9 cellular contexts compared by ENCODE assay signal in genomic region chr12:8692573-8692972, GRCh38. TPM values are rescaled to one million over a fixed set of nuclear protein-coding genes. Genes with fewer than 3 reads are reported as not detected.
DNase-seq lines count a peak whose midpoint lies in the region; ATAC-seq and TF ChIP-seq lines count a peak whose summit lies in the region.
"Had no signal": no experiment of that assay in that cellular context is flagged by ENCODE, and none has a peak within 500 bp of the region (broad histone marks: within the 10 kb centered on the region; RNA-seq: fewer than 3 reads in every experiment).

No MANE protein-coding gene starts in this region.

- H3K36me3 Mint-ChIP-seq in activated naive CD4-positive, alpha-beta T cell treated with anti-CD3 and anti-CD28 coated beads for 36 hours (ENCODE audit: low read depth) = no peaks in the 10 kb centered on the region
- H3K36me3 Mint-ChIP-seq in activated B cell treated with CpG ODN at 0.5 μM for 24 hours (ENCODE audit: low read depth) = no peaks in the 10 kb centered on the region
- no peaks in the 10 kb centered on the region for H3K36me3 Mint-ChIP-seq in stimulated activated memory B cell treated with anti-CD40 and anti-IgM and Interleukin-4, amounts not matched to agents 10 μg/mL and 1 μg/mL and 100 μg/mL, for 72 hours

- H3K27me3 Mint-ChIP-seq in activated naive CD4-positive, alpha-beta T cell treated with anti-CD3 and anti-CD28 coated beads for 36 hours (ENCODE audit: low read depth) = no peaks in the 10 kb centered on the region
- peaks cover 2% of the 10 kb centered on the region for H3K27me3 Mint-ChIP-seq in activated B cell treated with CpG ODN at 0.5 μM for 24 hours
- peaks cover 9% of the 10 kb centered on the region for H3K27me3 Mint-ChIP-seq in stimulated activated memory B cell treated with anti-CD40 and anti-IgM and Interleukin-4, amounts not matched to agents 10 μg/mL and 1 μg/mL and 100 μg/mL, for 72 hours

- peaks cover 49% of the 10 kb centered on the region for H3K4me1 ChIP-seq in iPS-18a (ENCODE audit: control insufficient read depth, low read depth, low read length)
- H3K4me1 ChIP-seq: right lobe of liver had no signal

- intact Hi-C loops in activated naive CD4-positive, alpha-beta T cell treated with anti-CD3 and anti-CD28 coated beads for 36 hours (cut with micrococcal nuclease) = no loop called here
- intact Hi-C loops in activated B cell treated with CpG ODN at 0.5 μM for 24 hours (cut with micrococcal nuclease) = loop anchor here (10.0 kb wide), 1 partner anchor 608 kb away; the partner anchor contains the start of gene NECAP1

- peaks cover 12% of the 10 kb centered on the region for H3K4me1 Mint-ChIP-seq in activated naive CD4-positive, alpha-beta T cell treated with anti-CD3 and anti-CD28 coated beads for 36 hours (ENCODE audit: low read depth)
- peaks cover 31% of the 10 kb centered on the region for H3K4me1 Mint-ChIP-seq in activated B cell treated with CpG ODN at 0.5 μM for 24 hours
- H3K4me1 Mint-ChIP-seq in stimulated activated memory B cell treated with anti-CD40 and anti-IgM and Interleukin-4, amounts not matched to agents 10 μg/mL and 1 μg/mL and 100 μg/mL, for 72 hours = peaks cover 24% of the 10 kb centered on the region

- H3K4me3 ChIP-seq in iPS-18a (ENCODE audit: low read length) = peak overlapping the region; percentile 4
- H3K4me3 ChIP-seq: right lobe of liver had no signal

- no peaks in the 10 kb centered on the region for H3K27me3 ChIP-seq in iPS-18a (ENCODE audit: control insufficient read depth, insufficient read depth, low read length)
- H3K27me3 ChIP-seq: right lobe of liver had no signal

- CTCF ChIA-PET in activated naive CD4-positive, alpha-beta T cell treated with anti-CD3 and anti-CD28 coated beads for 36 hours (lab: Charles Lee) = interaction anchor here (1.0 to 1.1 kb wide), 3 partner anchors 11 to 346 kb away, joined by 3 to 5 read pairs (median 3); no protein-coding TSS in a partner anchor
- CTCF ChIA-PET in activated B cell treated with CpG ODN at 0.5 μM for 24 hours (lab: Charles Lee) = interaction anchor here (0.9 kb wide), 1 partner anchor 198 kb away, joined by 3 read pairs; no protein-coding TSS in a partner anchor

- peak overlapping the region; percentile 47 for H3K9ac ChIP-seq in iPS-18a (ENCODE audit: low read length)

- no peak overlapping the region for H3K27ac Mint-ChIP-seq in activated naive CD4-positive, alpha-beta T cell treated with anti-CD3 and anti-CD28 coated beads for 36 hours
- peak overlapping the region; percentile 52 for H3K27ac Mint-ChIP-seq in activated B cell treated with CpG ODN at 0.5 μM for 24 hours
- H3K27ac Mint-ChIP-seq in stimulated activated memory B cell treated with anti-CD40 and anti-IgM and Interleukin-4, amounts not matched to agents 10 μg/mL and 1 μg/mL and 100 μg/mL, for 72 hours = peak overlapping the region; percentile 20

- no peaks in the 10 kb centered on the region for H3K9me3 ChIP-seq in iPS-18a (ENCODE audit: control insufficient read depth, low read depth, low read length)
- H3K9me3 ChIP-seq: right lobe of liver had no signal

- H3K4me3 Mint-ChIP-seq in activated naive CD4-positive, alpha-beta T cell treated with anti-CD3 and anti-CD28 coated beads for 36 hours = no peak overlapping the region
- H3K4me3 Mint-ChIP-seq in activated B cell treated with CpG ODN at 0.5 μM for 24 hours = no peak overlapping the region
- H3K4me3 Mint-ChIP-seq in stimulated activated memory B cell treated with anti-CD40 and anti-IgM and Interleukin-4, amounts not matched to agents 10 μg/mL and 1 μg/mL and 100 μg/mL, for 72 hours = no peak overlapping the region

- POLR2A ChIA-PET in activated B cell treated with CpG ODN at 0.5 μM for 24 hours (lab: Charles Lee) = interaction anchor here (0.6 kb wide), 1 partner anchor 9 kb away, joined by 4 read pairs; no protein-coding TSS in a partner anchor

- H3K27ac ChIP-seq in iPS-18a (ENCODE audit: low read length) = peak overlapping the region; percentile 85
- H3K27ac ChIP-seq: right lobe of liver had no signal

- ATAC-seq in activated B cell treated with CpG ODN at 0.5 μM for 24 hours (ENCODE audit: low read depth) (no peak), GM18511 (IDR thresholded peaks at IDR 0.05; ENCODE audit: unreplicated experiment) (no peak)
- ATAC-seq in stimulated activated memory B cell treated with anti-CD40 and anti-IgM and Interleukin-4, amounts not matched to agents 10 μg/mL and 1 μg/mL and 100 μg/mL, for 72 hours = no peak

- DNase-seq in activated naive CD4-positive, alpha-beta T cell treated with anti-CD3 and anti-CD28 coated beads for 36 hours = peak; percentile 30
- DNase-seq in activated naive CD4-positive, alpha-beta T cell treated with Interleukin-2 at 50 U/mL for 16 hours = no peak
- DNase-seq in activated B cell treated with CpG ODN at 0.5 μM for 24 hours (no peak), NCI-H446 treated with DMSO at 0.1 percent for 48 hours (lab: John Stamatoyannopoulos, UW) (no peak)
- DNase-seq in stimulated activated CD4-positive, alpha-beta T cell treated with anti-CD3 and anti-CD28 coated beads, Interleukin-15, amount 100 ng/mL, for 24 hours = no peak
- DNase-seq: right lobe of liver had no signal

- no peaks in the 10 kb centered on the region for H3K36me3 ChIP-seq in iPS-18a (ENCODE audit: control insufficient read depth, low read depth, low read length)
- H3K36me3 ChIP-seq: right lobe of liver had no signal

- no peak for TF ChIP-seq CTCF in activated B cell treated with CpG ODN at 0.5 μM for 24 hours (IDR thresholded peaks at IDR 0.05)

- H3K9me3 Mint-ChIP-seq in activated naive CD4-positive, alpha-beta T cell treated with anti-CD3 and anti-CD28 coated beads for 36 hours = no peaks in the 10 kb centered on the region
- H3K9me3 Mint-ChIP-seq in activated B cell treated with CpG ODN at 0.5 μM for 24 hours = no peaks in the 10 kb centered on the region
- H3K9me3 Mint-ChIP-seq in stimulated activated memory B cell treated with anti-CD40 and anti-IgM and Interleukin-4, amounts not matched to agents 10 μg/mL and 1 μg/mL and 100 μg/mL, for 72 hours = no peaks in the 10 kb centered on the region

RNA-seq across cellular contexts. Expression of gene RIMKLB, which starts 5.2 kb away (rescaled TPM):
- 1 to 10 TPM; 5.2 to 5.5 TPM for total RNA-seq in activated naive CD4-positive, alpha-beta T cell treated with anti-CD3 and anti-CD28 coated beads for 36 hours
- 31.0 and 31.9 TPM in 2 replicates for total RNA-seq in activated B cell treated with CpG ODN at 0.5 μM for 24 hours

RNA-seq across cellular contexts. Expression of gene MFAP5, which starts 29.9 kb away (rescaled TPM):
- total RNA-seq in activated naive CD4-positive, alpha-beta T cell treated with anti-CD3 and anti-CD28 coated beads for 36 hours = not detected
- 0.35 TPM in 1 of 2 replicates, not detected in the other for total RNA-seq in activated B cell treated with CpG ODN at 0.5 μM for 24 hours
